30 cellular contexts compared by ENCODE assay signal in the genomic region with DNA sequence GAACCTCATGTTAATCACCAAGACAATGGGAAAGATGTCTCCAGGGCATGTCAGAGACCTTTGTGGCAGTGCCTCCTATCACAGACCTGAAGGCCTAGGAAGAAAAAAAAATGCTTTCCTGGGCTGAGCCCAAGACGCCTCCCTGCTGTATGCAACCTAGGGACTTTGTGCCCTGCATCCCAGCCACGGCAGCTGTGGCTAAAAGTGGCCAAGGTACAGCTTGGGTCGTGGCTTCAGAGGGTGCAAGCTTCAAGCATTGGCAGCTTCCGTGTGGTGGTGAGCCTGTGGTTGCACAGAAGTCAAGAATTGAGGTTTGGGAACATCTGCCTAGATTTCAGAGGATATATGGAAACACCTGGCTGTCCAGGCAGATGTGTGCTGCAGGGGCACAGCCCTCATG. TPM values are rescaled to one million over a fixed set of nuclear protein-coding genes. Genes with fewer than 3 reads are reported as not detected.
"Had no signal": no experiment of that assay in that cellular context is flagged by ENCODE, and none has a peak within 500 bp of the region (broad histone marks: within the 10 kb centered on the region; RNA-seq: fewer than 3 reads in every experiment).

No MANE protein-coding gene starts in this region.

- H3K4me2 ChIP-seq: neural progenitor cell, smooth muscle cell had no signal

- ATAC-seq: naive thymus-derived CD4-positive, alpha-beta T cell; natural killer cell; psoas muscle; right cardiac atrium; right lobe of liver; stimulated activated memory B cell treated with anti-CD40 and anti-IgM and Interleukin-4, amounts not matched to agents 10 μg/mL and 1 μg/mL and 100 μg/mL, for 72 hours; stimulated activated naive CD8-positive, alpha-beta T cell treated with anti-CD3 and anti-CD28 coated beads, Interleukin-15, amount 100 ng/mL, for 72 hours; stimulated activated naive CD8-positive, alpha-beta T cell treated with anti-CD3 and anti-CD28 coated beads, Interleukin-15, Interleukin-2, amounts not matched to agents 100 U/mL and 50 U/mL, for 24 hours had no signal

- DNase-seq: naive thymus-derived CD4-positive, alpha-beta T cell; natural killer cell; occipital lobe; ovary; psoas muscle; right cardiac atrium; right lobe of liver; sigmoid colon; spleen; stimulated activated CD4-positive, alpha-beta T cell treated with anti-CD3 and anti-CD28 coated beads, Interleukin-12 subunit alpha, Interleukin-12 subunit beta, amount 100 ng/mL, for 4 hours; stimulated activated CD4-positive, alpha-beta T cell treated with anti-CD3 and anti-CD28 coated beads, Interleukin-1b, Interleukin-23, amount 100 ng/mL, for 48 hours; stimulated activated CD4-positive, alpha-beta T cell treated with anti-CD3 and anti-CD28 coated beads, Interleukin-4, amount 100 ng/mL, for 1 hour; stimulated activated CD4-positive, alpha-beta T cell treated with anti-CD3 and anti-CD28 coated beads, Interleukin-4, amount 100 ng/mL, for 4 hours; stimulated activated CD8-positive, alpha-beta memory T cell treated with anti-CD3 and anti-CD28 coated beads, Interleukin-4, amount 100 ng/mL, for 48 hours; stimulated activated naive CD4-positive, alpha-beta T cell; stimulated activated naive CD8-positive, alpha-beta T cell treated with anti-CD3 and anti-CD28 coated beads, Interleukin-15, amount 100 ng/mL, for 72 hours; stimulated activated naive CD8-positive, alpha-beta T cell treated with anti-CD3 and anti-CD28 coated beads, Interleukin-15, Interleukin-2, amounts not matched to agents 100 U/mL and 50 U/mL, for 24 hours; substantia nigra; testis; trophoblast cell; upper lobe of left lung had no signal

- H3K27ac ChIP-seq: neural progenitor cell, ovary, parathyroid adenoma, psoas muscle, right lobe of liver, sigmoid colon, spleen, suprapubic skin, testis, tibial nerve, upper lobe of left lung, vagina had no signal

- H3K9ac ChIP-seq: neural progenitor cell, parathyroid adenoma had no signal

- FAIRE-seq: urothelium cell line had no signal

- H3K9me3 ChIP-seq: ovary, psoas muscle, right lobe of liver, sigmoid colon, spleen, suprapubic skin, testis, tibial nerve, upper lobe of left lung, vagina had no signal

- H3K27me3 ChIP-seq: neural progenitor cell, ovary, right lobe of liver, sigmoid colon, spleen, suprapubic skin, testis, tibial nerve, upper lobe of left lung, vagina had no signal

- H3K4me1 ChIP-seq: neural progenitor cell, parathyroid adenoma, psoas muscle, right lobe of liver, sigmoid colon, spleen, suprapubic skin, testis, tibial nerve, upper lobe of left lung, vagina had no signal

- H3K79me2 ChIP-seq: parathyroid adenoma had no signal

- H3K4me3 ChIP-seq: neural progenitor cell, ovary, psoas muscle, right lobe of liver, sigmoid colon, smooth muscle cell, spleen, suprapubic skin, testis, tibial nerve, upper lobe of left lung, vagina had no signal

- H2AFZ ChIP-seq: neural progenitor cell, parathyroid adenoma had no signal

- H3K36me3 ChIP-seq: neural progenitor cell, ovary, right lobe of liver, sigmoid colon, spleen, suprapubic skin, tibial nerve, upper lobe of left lung, vagina had no signal

RNA-seq across cellular contexts. Expression of a gene that starts 40.5 kb away (rescaled TPM):
- polyA plus RNA-seq: naive thymus-derived CD4-positive, alpha-beta T cell; neural cell; right cardiac atrium; sigmoid colon; smooth muscle cell; spleen had no signal
